Comparison of ENCODE assay signal across 22 cellular contexts in genomic region chr7:116052006-116052405, GRCh38. TPM values are rescaled to one million over a fixed set of nuclear protein-coding genes. Genes with fewer than 3 reads are reported as not detected.
"Had no signal": no experiment of that assay in that cellular context is flagged by ENCODE, and none has a peak within 500 bp of the region (broad histone marks: within the 10 kb centered on the region; RNA-seq: fewer than 3 reads in every experiment).

No MANE protein-coding gene starts in this region.

- H3K27ac Mint-ChIP-seq: activated B cell treated with CpG ODN at 0.5 μM for 24 hours; activated CD4-positive, alpha-beta memory T cell treated with anti-CD3 and anti-CD28 coated beads, Interleukin-2, amount 10 ng/mL, durations not matched to agents 7 days and 5 days; activated naive CD4-positive, alpha-beta T cell treated with anti-CD3 and anti-CD28 coated beads for 36 hours; activated naive CD8-positive, alpha-beta T cell treated with anti-CD3 and anti-CD28 coated beads, Interleukin-2, amount 50 U/mL, for 24 hours; activated T-cell treated with anti-CD3 and anti-CD28 coated beads, Interleukin-2, amount 50 U/mL, for 24 hours; endodermal cell; immature natural killer cell; naive thymus-derived CD4-positive, alpha-beta T cell; neural progenitor cell; progenitor cell of endocrine pancreas; T-cell had no signal

- H3K27ac ChIP-seq: dorsolateral prefrontal cortex, gastrocnemius medialis, neural progenitor cell, tibial nerve, vagina had no signal

- H3K4me1 ChIP-seq: gastrocnemius medialis, neural progenitor cell, tibial nerve, vagina had no signal

- H3K36me3 ChIP-seq: gastrocnemius medialis, neural progenitor cell, tibial nerve, vagina had no signal

- H3K27me3 ChIP-seq: dorsolateral prefrontal cortex, gastrocnemius medialis, neural progenitor cell, tibial nerve, vagina had no signal

- H3K9me3 ChIP-seq: gastrocnemius medialis, vagina had no signal

- H3K27me3 Mint-ChIP-seq: activated B cell treated with CpG ODN at 0.5 μM for 24 hours; activated CD4-positive, alpha-beta memory T cell treated with anti-CD3 and anti-CD28 coated beads, Interleukin-2, amount 10 ng/mL, durations not matched to agents 7 days and 5 days; activated naive CD8-positive, alpha-beta T cell treated with anti-CD3 and anti-CD28 coated beads, Interleukin-2, amount 50 U/mL, for 24 hours; activated T-cell treated with anti-CD3 and anti-CD28 coated beads, Interleukin-2, amount 50 U/mL, for 24 hours; naive thymus-derived CD4-positive, alpha-beta T cell; T-cell had no signal

- H3K36me3 Mint-ChIP-seq: immature natural killer cell; naive thymus-derived CD4-positive, alpha-beta T cell; neural progenitor cell; T-cell had no signal

- H3K4me3 ChIP-seq: dorsolateral prefrontal cortex, gastrocnemius medialis, neural progenitor cell, tibial nerve, vagina had no signal

- H3K4me3 Mint-ChIP-seq: activated B cell treated with CpG ODN at 0.5 μM for 24 hours; activated CD4-positive, alpha-beta memory T cell treated with anti-CD3 and anti-CD28 coated beads, Interleukin-2, amount 10 ng/mL, durations not matched to agents 7 days and 5 days; activated naive CD4-positive, alpha-beta T cell treated with anti-CD3 and anti-CD28 coated beads for 36 hours; activated naive CD8-positive, alpha-beta T cell treated with anti-CD3 and anti-CD28 coated beads, Interleukin-2, amount 50 U/mL, for 24 hours; activated T-cell treated with anti-CD3 and anti-CD28 coated beads, Interleukin-2, amount 50 U/mL, for 24 hours; endodermal cell; immature natural killer cell; naive thymus-derived CD4-positive, alpha-beta T cell; neural progenitor cell; T-cell had no signal

- H2AFZ ChIP-seq: neural progenitor cell had no signal

- H3K4me2 ChIP-seq: neural progenitor cell had no signal

- DNase-seq: activated B cell treated with CpG ODN at 0.5 μM for 24 hours; activated CD4-positive, alpha-beta memory T cell treated with anti-CD3 and anti-CD28 coated beads, Interleukin-2, amount 10 ng/mL, durations not matched to agents 7 days and 5 days; activated CD4-positive, alpha-beta T cell treated with anti-CD3 and anti-CD28 coated beads for 4 hours; activated naive CD4-positive, alpha-beta T cell treated with anti-CD3 and anti-CD28 coated beads for 36 hours; activated naive CD8-positive, alpha-beta T cell treated with anti-CD3 and anti-CD28 coated beads, Interleukin-2, amount 50 U/mL, for 24 hours; activated T-cell treated with anti-CD3 and anti-CD28 coated beads, Interleukin-2, amount 50 U/mL, for 24 hours; dorsolateral prefrontal cortex; endodermal cell; gastrocnemius medialis; head of caudate nucleus; immature natural killer cell; mesenchymal stem cell; naive thymus-derived CD4-positive, alpha-beta T cell; stimulated activated CD4-positive, alpha-beta T cell treated with anti-CD3 and anti-CD28 coated beads, Interleukin-2, amount 100 ng/mL, for 24 hours; stimulated activated naive CD8-positive, alpha-beta T cell treated with anti-CD3 and anti-CD28 coated beads, Interleukin-15, Interleukin-2, amounts not matched to agents 100 U/mL and 50 U/mL, for 24 hours; substantia nigra; T-cell had no signal

- ATAC-seq: activated naive CD8-positive, alpha-beta T cell treated with anti-CD3 and anti-CD28 coated beads, Interleukin-2, amount 50 U/mL, for 24 hours; gastrocnemius medialis; naive thymus-derived CD4-positive, alpha-beta T cell; stimulated activated naive CD8-positive, alpha-beta T cell treated with anti-CD3 and anti-CD28 coated beads, Interleukin-15, Interleukin-2, amounts not matched to agents 100 U/mL and 50 U/mL, for 24 hours; T-cell had no signal

- H3K4me1 Mint-ChIP-seq: activated B cell treated with CpG ODN at 0.5 μM for 24 hours; activated CD4-positive, alpha-beta memory T cell treated with anti-CD3 and anti-CD28 coated beads, Interleukin-2, amount 10 ng/mL, durations not matched to agents 7 days and 5 days; activated naive CD8-positive, alpha-beta T cell treated with anti-CD3 and anti-CD28 coated beads, Interleukin-2, amount 50 U/mL, for 24 hours; endodermal cell; immature natural killer cell; naive thymus-derived CD4-positive, alpha-beta T cell; neural progenitor cell; T-cell had no signal

- H3K9me3 Mint-ChIP-seq: activated CD4-positive, alpha-beta memory T cell treated with anti-CD3 and anti-CD28 coated beads, Interleukin-2, amount 10 ng/mL, durations not matched to agents 7 days and 5 days; activated T-cell treated with anti-CD3 and anti-CD28 coated beads, Interleukin-2, amount 50 U/mL, for 24 hours had no signal

- H3K9ac ChIP-seq: neural progenitor cell had no signal

RNA-seq across cellular contexts. Expression of gene TFEC, which starts 21.4 kb away (rescaled TPM):
- total RNA-seq: activated naive CD4-positive, alpha-beta T cell treated with anti-CD3 and anti-CD28 coated beads for 36 hours; endodermal cell; epithelial cell of proximal tubule; progenitor cell of endocrine pancreas had no signal
- polyA plus RNA-seq: naive thymus-derived CD4-positive, alpha-beta T cell had no signal
